20 cellular contexts compared by ENCODE assay signal in the genomic region with DNA sequence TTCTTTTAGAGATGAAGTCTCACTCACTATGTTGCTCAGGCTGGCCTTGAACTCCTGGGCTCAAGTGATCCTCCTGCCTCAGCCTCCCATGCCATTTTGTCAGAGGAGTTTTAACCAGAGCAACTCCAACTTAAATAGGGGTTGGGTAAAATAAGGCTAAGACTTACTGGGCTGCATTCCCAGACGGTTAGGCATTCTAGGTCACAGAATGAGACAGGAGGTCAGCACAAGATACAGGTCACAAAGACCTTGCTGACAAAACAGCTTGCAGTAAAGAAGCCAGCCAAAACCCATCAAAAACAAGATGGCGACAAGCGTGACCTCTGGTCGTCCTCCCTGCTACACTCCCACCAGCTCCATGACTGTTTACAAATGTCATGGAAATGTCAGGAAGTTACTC. TPM values are rescaled to one million over a fixed set of nuclear protein-coding genes. Genes with fewer than 3 reads are reported as not detected.
"Had no signal": no experiment of that assay in that cellular context is flagged by ENCODE, and none has a peak within 500 bp of the region (broad histone marks: within the 10 kb centered on the region; RNA-seq: fewer than 3 reads in every experiment).

No MANE protein-coding gene starts in this region.

- H3K27ac ChIP-seq: KMS-11, RWPE1 had no signal

- H3K4me2 ChIP-seq: KMS-11 had no signal

- ATAC-seq: Panc1, PC-3, SK-N-SH treated with all-trans-retinoic acid at 6 μM for 48 hours had no signal

- DNase-seq: Kasumi-1, MM.1S, NCI-H1092 treated with DMSO at 0.1 percent for 48 hours, NCI-H1417 treated with DMSO at 0.1 percent for 48 hours, NCI-H146, NCI-H1694 treated with DMSO at 0.1 percent for 48 hours, NCI-H1930, NCI-H2081, NCI-H2107, NCI-H2227 treated with DMSO at 0.1 percent for 48 hours, NCI-H524, NCI-H526 treated with DMSO at 0.1 percent for 48 hours, NCI-H774, PC-3, SHP77 had no signal

- H3K9ac ChIP-seq: KMS-11 had no signal

RNA-seq across cellular contexts. Expression of a gene that starts 5.7 kb away (rescaled TPM):
- total RNA-seq: M059J had no signal
